In the genomic region with DNA sequence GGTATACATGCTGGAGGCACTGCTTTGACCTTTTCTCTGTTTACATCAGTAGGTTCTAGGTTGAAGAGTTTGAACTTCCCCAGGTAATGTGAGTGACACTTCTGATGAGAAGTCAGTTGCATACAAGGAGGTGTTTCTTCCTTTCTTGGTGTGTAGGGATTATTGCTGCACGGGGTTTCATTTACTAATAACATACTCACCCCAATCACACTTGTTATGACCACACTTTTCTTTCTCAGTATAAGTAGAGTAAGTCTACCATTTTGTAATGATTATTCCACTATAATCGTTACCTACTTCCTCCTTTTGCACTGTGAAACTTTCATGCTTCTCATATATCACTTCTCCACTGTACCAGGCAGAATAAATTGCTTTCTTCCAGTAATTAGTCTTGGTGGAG, we compare ENCODE assay signal across 15 cellular contexts.
DNase-seq lines count a peak whose midpoint lies in the region; ATAC-seq and TF ChIP-seq lines count a peak whose summit lies in the region.
"Had no signal": no experiment of that assay in that cellular context is flagged by ENCODE, and none has a peak within 500 bp of the region (broad histone marks: within the 10 kb centered on the region; RNA-seq: fewer than 3 reads in every experiment).

No MANE protein-coding gene starts in this region.

- H3K36me3 Mint-ChIP-seq in activated naive CD8-positive, alpha-beta T cell treated with anti-CD3 and anti-CD28 coated beads, Interleukin-2, amount 50 U/mL, for 24 hours (ENCODE audit: low read depth), result no peaks in the 10 kb centered on the region
- no peaks in the 10 kb centered on the region for H3K36me3 Mint-ChIP-seq in activated naive CD8-positive, alpha-beta T cell treated with anti-CD3 and anti-CD28 coated beads for 36 hours
- H3K36me3 Mint-ChIP-seq in chondrocyte (ENCODE audit: low read depth), result no peaks in the 10 kb centered on the region

- TF ChIP-seq CTCF in chondrocyte (IDR thresholded peaks at IDR 0.05), result no peak

- DNase-seq in activated naive CD8-positive, alpha-beta T cell treated with anti-CD3 and anti-CD28 coated beads, Interleukin-2, amount 50 U/mL, for 24 hours, result no peak
- no peak for DNase-seq in activated naive CD8-positive, alpha-beta T cell treated with anti-CD3 and anti-CD28 coated beads for 36 hours
- no peak for DNase-seq in stimulated activated naive CD8-positive, alpha-beta T cell treated with anti-CD3 and anti-CD28 coated beads, Interleukin-15, amount 100 ng/mL, for 72 hours
- no peak for DNase-seq in chondrocyte (ENCODE audit: low spot score)
- DNase-seq in NCI-H526 treated with DMSO at 0.1 percent for 48 hours (lab: John Stamatoyannopoulos, UW), result no peak
- DNase-seq: activated CD4-positive, alpha-beta memory T cell treated with anti-CD3 and anti-CD28 coated beads, Interleukin-2, amount 10 ng/mL, durations not matched to agents 7 days and 5 days; activated gamma-delta T cell treated with Interleukin-2 at 50 U/mL for 16 hours; body of pancreas; NCI-H1417 treated with DMSO at 0.1 percent for 48 hours; NCI-H226; small intestine had no signal

- H3K4me3 Mint-ChIP-seq in activated naive CD8-positive, alpha-beta T cell treated with anti-CD3 and anti-CD28 coated beads, Interleukin-2, amount 50 U/mL, for 24 hours, result no peak overlapping the region
- H3K4me3 Mint-ChIP-seq in activated naive CD8-positive, alpha-beta T cell treated with anti-CD3 and anti-CD28 coated beads for 36 hours, result no peak overlapping the region
- no peak overlapping the region for H3K4me3 Mint-ChIP-seq in stimulated activated naive CD8-positive, alpha-beta T cell treated with anti-CD3 and anti-CD28 coated beads, Interleukin-15, amount 100 ng/mL, for 72 hours
- H3K4me3 Mint-ChIP-seq in chondrocyte (ENCODE audit: unreplicated experiment), result no peak overlapping the region
- H3K4me3 Mint-ChIP-seq: activated CD4-positive, alpha-beta memory T cell treated with anti-CD3 and anti-CD28 coated beads, Interleukin-2, amount 10 ng/mL, durations not matched to agents 7 days and 5 days; stimulated activated naive CD8-positive, alpha-beta T cell treated with anti-CD3 and anti-CD28 coated beads, Interleukin-15, Interleukin-2, amounts not matched to agents 100 ng/mL and 50 ng/mL, for 24 hours had no signal

- peaks cover 43% of the 10 kb centered on the region for H3K4me1 Mint-ChIP-seq in activated naive CD8-positive, alpha-beta T cell treated with anti-CD3 and anti-CD28 coated beads, Interleukin-2, amount 50 U/mL, for 24 hours
- peaks cover 32% of the 10 kb centered on the region for H3K4me1 Mint-ChIP-seq in activated naive CD8-positive, alpha-beta T cell treated with anti-CD3 and anti-CD28 coated beads for 36 hours
- peaks cover 29% of the 10 kb centered on the region for H3K4me1 Mint-ChIP-seq in stimulated activated naive CD8-positive, alpha-beta T cell treated with anti-CD3 and anti-CD28 coated beads, Interleukin-15, amount 100 ng/mL, for 72 hours
- H3K4me1 Mint-ChIP-seq in chondrocyte (ENCODE audit: low read depth), result no peaks in the 10 kb centered on the region

- H3K27me3 Mint-ChIP-seq in activated naive CD8-positive, alpha-beta T cell treated with anti-CD3 and anti-CD28 coated beads, Interleukin-2, amount 50 U/mL, for 24 hours, result no peaks in the 10 kb centered on the region
- no peaks in the 10 kb centered on the region for H3K27me3 Mint-ChIP-seq in activated naive CD8-positive, alpha-beta T cell treated with anti-CD3 and anti-CD28 coated beads for 36 hours
- H3K27me3 Mint-ChIP-seq in stimulated activated naive CD8-positive, alpha-beta T cell treated with anti-CD3 and anti-CD28 coated beads, Interleukin-15, amount 100 ng/mL, for 72 hours, result no peaks in the 10 kb centered on the region
- H3K27me3 Mint-ChIP-seq in chondrocyte (ENCODE audit: low read depth), result peaks cover 28% of the 10 kb centered on the region
- H3K27me3 Mint-ChIP-seq: activated CD4-positive, alpha-beta memory T cell treated with anti-CD3 and anti-CD28 coated beads, Interleukin-2, amount 10 ng/mL, durations not matched to agents 7 days and 5 days; stimulated activated naive CD8-positive, alpha-beta T cell treated with anti-CD3 and anti-CD28 coated beads, Interleukin-15, Interleukin-2, amounts not matched to agents 100 ng/mL and 50 ng/mL, for 24 hours had no signal

- peaks cover under 1% of the 10 kb centered on the region for H3K9me3 Mint-ChIP-seq in activated naive CD8-positive, alpha-beta T cell treated with anti-CD3 and anti-CD28 coated beads, Interleukin-2, amount 50 U/mL, for 24 hours
- peaks cover 2% of the 10 kb centered on the region for H3K9me3 Mint-ChIP-seq in activated naive CD8-positive, alpha-beta T cell treated with anti-CD3 and anti-CD28 coated beads for 36 hours
- H3K9me3 Mint-ChIP-seq in stimulated activated naive CD8-positive, alpha-beta T cell treated with anti-CD3 and anti-CD28 coated beads, Interleukin-15, amount 100 ng/mL, for 72 hours, result peaks cover 0 to 15% of the 10 kb centered on the region in 2 donors
- no peaks in the 10 kb centered on the region for H3K9me3 Mint-ChIP-seq in chondrocyte (ENCODE audit: low read depth)

- ATAC-seq in activated naive CD8-positive, alpha-beta T cell treated with anti-CD3 and anti-CD28 coated beads, Interleukin-2, amount 50 U/mL, for 24 hours, result peak; percentile 57
- ATAC-seq in GM21423 (IDR thresholded peaks at IDR 0.05; ENCODE audit: unreplicated experiment) (peak; percentile 59), HG03432 (IDR thresholded peaks at IDR 0.05; ENCODE audit: unreplicated experiment) (peak; percentile 64), HG03045 (IDR thresholded peaks at IDR 0.05; ENCODE audit: unreplicated experiment) (no peak)
- ATAC-seq in stimulated activated naive CD8-positive, alpha-beta T cell treated with anti-CD3 and anti-CD28 coated beads, Interleukin-15, amount 100 ng/mL, for 72 hours, result peak; percentile 77
- ATAC-seq: body of pancreas had no signal

- no peak overlapping the region for H3K27ac Mint-ChIP-seq in activated naive CD8-positive, alpha-beta T cell treated with anti-CD3 and anti-CD28 coated beads, Interleukin-2, amount 50 U/mL, for 24 hours
- H3K27ac Mint-ChIP-seq in activated naive CD8-positive, alpha-beta T cell treated with anti-CD3 and anti-CD28 coated beads for 36 hours, result no peak overlapping the region
- H3K27ac Mint-ChIP-seq in stimulated activated naive CD8-positive, alpha-beta T cell treated with anti-CD3 and anti-CD28 coated beads, Interleukin-15, amount 100 ng/mL, for 72 hours, result no peak overlapping the region
- no peak overlapping the region for H3K27ac Mint-ChIP-seq in chondrocyte (ENCODE audit: unreplicated experiment)
- H3K27ac Mint-ChIP-seq: activated CD4-positive, alpha-beta memory T cell treated with anti-CD3 and anti-CD28 coated beads, Interleukin-2, amount 10 ng/mL, durations not matched to agents 7 days and 5 days; stimulated activated naive CD8-positive, alpha-beta T cell treated with anti-CD3 and anti-CD28 coated beads, Interleukin-15, Interleukin-2, amounts not matched to agents 100 ng/mL and 50 ng/mL, for 24 hours had no signal
